15 cellular contexts compared by ENCODE assay signal in genomic region chr17:54666559-54666958, GRCh38.
DNase-seq lines count a peak whose midpoint lies in the region; TF ChIP-seq lines count a peak whose summit lies in the region.
"Had no signal": no experiment of that assay in that cellular context is flagged by ENCODE, and none has a peak within 500 bp of the region (broad histone marks: within the 10 kb centered on the region; RNA-seq: fewer than 3 reads in every experiment).

No MANE protein-coding gene starts in this region.

- H4K20me1 ChIP-seq in PC-9 (ENCODE audit: insufficient read depth), result no peaks in the 10 kb centered on the region

- H3K36me3 ChIP-seq in PC-9 (ENCODE audit: low read depth) (no peaks in the 10 kb centered on the region), transverse colon (no peaks in the 10 kb centered on the region)
- H3K36me3 ChIP-seq: HAP-1 had no signal

- 73 to 100% methylated on average over 1 to 4 of the region's 4 CpGs for WGBS in transverse colon (ENCODE audit: low coverage in 1 of 2), 2 donors

- no peak overlapping the region for H3K27ac ChIP-seq in PC-9
- H3K27ac ChIP-seq in transverse colon, result no peak overlapping the region
- H3K27ac ChIP-seq: C4-2B had no signal

- no peaks in the 10 kb centered on the region for H3K79me2 ChIP-seq in PC-9 (ENCODE audit: low read depth)

- H3K4me1 ChIP-seq in PC-9 (replicated peaks; ENCODE audit: insufficient read depth) (no peaks in the 10 kb centered on the region), transverse colon (no peaks in the 10 kb centered on the region)
- H3K4me1 ChIP-seq: HAP-1 had no signal

- TF ChIP-seq POLR2A in transverse colon (IDR thresholded peaks at IDR 0.05), result no peak

- H3K27me3 ChIP-seq in PC-9 (ENCODE audit: insufficient read depth, low read depth) (no peaks in the 10 kb centered on the region), transverse colon (no peaks in the 10 kb centered on the region)

- BruUV-seq in PC-9 (replicated peaks; lab: Mats Ljungman, UMichigan), result no TSS peak

- TF ChIP-seq CTCF in PC-9 (conservative IDR thresholded peaks at IDR 0.05) (0 out of 2 replicates have a peak, but pooled peaks have one; percentile 30), transverse colon (IDR thresholded peaks at IDR 0.05) (no peak)

- no peak for TF ChIP-seq EP300 in transverse colon (IDR thresholded peaks at IDR 0.05; ENCODE audit: low read depth)

- in situ Hi-C loops in transverse colon (cut with MboI; ENCODE audit: low pct_ligation_motif_present in 1 of 4, low pct_unique_long_range_greater_than_20kb in 1 of 4, low sequenced_read_pairs in 3 of 4), result no loop called here

- no peak overlapping the region for H3K4me3 ChIP-seq in PC-9
- no peak overlapping the region for H3K4me3 ChIP-seq in transverse colon
- H3K4me3 ChIP-seq: HAP-1 had no signal

- H2AFZ ChIP-seq in PC-9, result no peak overlapping the region

- POLR2A ChIA-PET in PC-9 (lab: Charles Lee; ENCODE audit: unreplicated experiment), result no interaction called here

- CTCF ChIA-PET in PC-9 (lab: Charles Lee), result no interaction called here

- H3K4me2 ChIP-seq in PC-9, result no peak overlapping the region

- H3K9me3 ChIP-seq in PC-9 (ENCODE audit: insufficient read depth, low read depth) (no peaks in the 10 kb centered on the region), transverse colon (no peaks in the 10 kb centered on the region)
- H3K9me3 ChIP-seq: HAP-1 had no signal

- no peaks in the 10 kb centered on the region for H3F3A ChIP-seq in PC-9 (ENCODE audit: insufficient read depth, low read depth)

- intact Hi-C loops in PC-9 (cut with micrococcal nuclease; ENCODE audit: unreplicated experiment), result no loop called here
- intact Hi-C loops in transverse colon (cut with DNase I; ENCODE audit: low total_unique reads), result no loop called here

- H3K9me2 ChIP-seq in PC-9 (ENCODE audit: insufficient read depth), result no peaks in the 10 kb centered on the region; the same call in 1 of the 2 replicates

- peak; percentile 6 for DNase-seq in SIG-M5 treated with dmso at 0.1 percent for 504 hours (lab: John Stamatoyannopoulos, UW; ENCODE audit: unreplicated experiment)
- no peak for DNase-seq in SIG-M5 (lab: John Stamatoyannopoulos, UW)
- DNase-seq in PC-9, result no peak
- DNase-seq in iPS DF 19.7 (ENCODE audit: low read depth, low spot score), result peak; percentile 15
- no peak for DNase-seq in transverse colon
- no peak for DNase-seq in NCI-H187 (lab: John Stamatoyannopoulos, UW)
- no peak for DNase-seq in putamen (ENCODE audit: low spot score)
- DNase-seq: 8988T; ACHN; CD4-positive, alpha-beta memory T cell; DND-41; GDM1; GOT3 had no signal

Comparison
In these comparisons a context has a peak if more than half of its experiments do, and no peak if none do; other contexts are left out.
1. DNase-seq: peak in SIG-M5 treated with dmso at 0.1 percent for 504 hours (single experiment) and iPS DF 19.7 (single experiment); none in SIG-M5 (single experiment), PC-9 (0 of 2), transverse colon (single experiment), NCI-H187 (0 of 2) and putamen (single experiment).